ENCODE assay signal across 1 cellular context in genomic region chr4:152095701-152096070, GRCh38.
TF ChIP-seq lines count a peak whose summit lies in the region.

No MANE protein-coding gene starts in this region.

TF ChIP-seq in IMR-90, 13 proteins besides CTCF, POLR2A, EP300 and RAD21 (continued from another document):
- TF ChIP-seq RCOR1 (IDR thresholded peaks at IDR 0.05; ENCODE audit: insufficient replicate concordance, low read length) (no peak), BHLHE40 (IDR thresholded peaks at IDR 0.05; ENCODE audit: low read depth, low read length) (no peak), USF2 (IDR thresholded peaks at IDR 0.05; ENCODE audit: low read depth, low read length) (no peak), SMC3 (IDR thresholded peaks at IDR 0.05; ENCODE audit: low read depth, low read length) (no peak), CEBPB (IDR thresholded peaks at IDR 0.05; ENCODE audit: low read depth, low read length) (no peak), MXI1 (IDR thresholded peaks at IDR 0.05; ENCODE audit: borderline replicate concordance, low read depth, low read length) (no peak)
